Comparison of ENCODE assay signal across 8 cellular contexts in the genomic region with DNA sequence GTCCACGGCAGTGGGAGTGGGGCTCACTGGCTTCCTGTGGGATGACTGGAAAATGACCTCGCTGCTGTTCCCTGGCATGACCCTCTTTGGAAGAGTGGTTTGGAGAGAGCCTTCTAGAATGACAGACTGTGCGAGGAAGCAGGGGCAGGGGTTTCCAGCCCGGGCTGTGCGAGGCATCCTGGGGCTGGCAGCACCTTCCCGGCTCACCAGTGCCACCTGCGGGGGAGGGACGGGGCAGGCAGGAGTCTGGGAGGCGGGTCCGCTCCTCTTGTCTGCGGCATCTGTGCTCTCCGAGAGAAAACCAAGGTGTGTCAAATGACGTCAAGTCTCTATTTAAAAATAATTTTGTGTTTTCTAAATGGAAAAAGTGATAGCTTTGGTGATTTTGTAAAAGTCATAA. TPM values are rescaled to one million over a fixed set of nuclear protein-coding genes. Genes with fewer than 3 reads are reported as not detected.
DNase-seq lines count a peak whose midpoint lies in the region; ATAC-seq lines count a peak whose summit lies in the region.

No MANE protein-coding gene starts in this region.

- peak; percentile 76 for ATAC-seq in activated naive CD8-positive, alpha-beta T cell treated with anti-CD3 and anti-CD28 coated beads, Interleukin-2, amount 10 ng/mL, durations not matched to agents 7 days and 5 days (ENCODE audit: low read depth)

- no peaks in the 10 kb centered on the region for H3K27me3 Mint-ChIP-seq in activated naive CD8-positive, alpha-beta T cell treated with anti-CD3 and anti-CD28 coated beads, Interleukin-2, amount 10 ng/mL, durations not matched to agents 7 days and 5 days

- H3K4me3 Mint-ChIP-seq in activated naive CD8-positive, alpha-beta T cell treated with anti-CD3 and anti-CD28 coated beads, Interleukin-2, amount 10 ng/mL, durations not matched to agents 7 days and 5 days = no peak overlapping the region

- no peak overlapping the region for H3K27ac Mint-ChIP-seq in activated naive CD8-positive, alpha-beta T cell treated with anti-CD3 and anti-CD28 coated beads, Interleukin-2, amount 10 ng/mL, durations not matched to agents 7 days and 5 days

- H3K4me1 Mint-ChIP-seq in activated naive CD8-positive, alpha-beta T cell treated with anti-CD3 and anti-CD28 coated beads, Interleukin-2, amount 10 ng/mL, durations not matched to agents 7 days and 5 days = peaks cover 24% of the 10 kb centered on the region

- DNase-seq in CD1c-positive myeloid dendritic cell (ENCODE audit: extremely low spot score) = peak; percentile 64
- DNase-seq in HK-2 (ENCODE audit: unreplicated experiment) = peak; percentile 44
- DNase-seq in T follicular helper cell (ENCODE audit: low read depth) = peak; percentile 83
- peak; percentile 84 for DNase-seq in activated naive CD8-positive, alpha-beta T cell treated with anti-CD3 and anti-CD28 coated beads, Interleukin-2, amount 10 ng/mL, durations not matched to agents 7 days and 5 days
- DNase-seq in kidney tubule cell (ENCODE audit: low spot score) = peak; percentile 78
- DNase-seq in stimulated activated CD8-positive, alpha-beta memory T cell treated with anti-CD3 and anti-CD28 coated beads, Interleukin-2, amount 100 ng/mL, for 48 hours (ENCODE audit: low read depth in 2 of 2) = peak; percentile 83 to 85
- no peak for DNase-seq in OCI-M2 (lab: John Stamatoyannopoulos, UW; ENCODE audit: unreplicated experiment)
- no peak for DNase-seq in RKO (ENCODE audit: low spot score)

- POLR2A ChIA-PET in activated naive CD8-positive, alpha-beta T cell treated with anti-CD3 and anti-CD28 coated beads, Interleukin-2, amount 10 ng/mL, durations not matched to agents 7 days and 5 days (lab: Charles Lee) = no interaction called here

- no peaks in the 10 kb centered on the region for H3K9me3 Mint-ChIP-seq in activated naive CD8-positive, alpha-beta T cell treated with anti-CD3 and anti-CD28 coated beads, Interleukin-2, amount 10 ng/mL, durations not matched to agents 7 days and 5 days

- H3K36me3 Mint-ChIP-seq in activated naive CD8-positive, alpha-beta T cell treated with anti-CD3 and anti-CD28 coated beads, Interleukin-2, amount 10 ng/mL, durations not matched to agents 7 days and 5 days = no peaks in the 10 kb centered on the region

RNA-seq across cellular contexts. Expression of gene RNF213, which starts 7.8 kb away (rescaled TPM):
- total RNA-seq in activated naive CD8-positive, alpha-beta T cell treated with anti-CD3 and anti-CD28 coated beads, Interleukin-2, amount 10 ng/mL, durations not matched to agents 7 days and 5 days = 100 to 1,000 TPM; 488 TPM

RNA-seq across cellular contexts. Expression of gene SLC26A11, which starts 32.6 kb away (rescaled TPM):
- 10 to 100 TPM; 45.3 to 45.4 TPM for total RNA-seq in activated naive CD8-positive, alpha-beta T cell treated with anti-CD3 and anti-CD28 coated beads, Interleukin-2, amount 10 ng/mL, durations not matched to agents 7 days and 5 days

RNA-seq across cellular contexts. Expression of gene SGSH, which starts 32.7 kb away (rescaled TPM):
- 10 to 100 TPM; 51.3 to 57.1 TPM for total RNA-seq in activated naive CD8-positive, alpha-beta T cell treated with anti-CD3 and anti-CD28 coated beads, Interleukin-2, amount 10 ng/mL, durations not matched to agents 7 days and 5 days

Comparison
In these comparisons a context has a peak if more than half of its experiments do, and no peak if none do; other contexts are left out.
1. DNase-seq: peak in CD1c-positive myeloid dendritic cell (single experiment), HK-2 (single experiment), T follicular helper cell (single experiment), activated naive CD8-positive, alpha-beta T cell treated with anti-CD3 and anti-CD28 coated beads, Interleukin-2, amount 10 ng/mL, durations not matched to agents 7 days and 5 days (single experiment), kidney tubule cell (single experiment) and stimulated activated CD8-positive, alpha-beta memory T cell treated with anti-CD3 and anti-CD28 coated beads, Interleukin-2, amount 100 ng/mL, for 48 hours (2 of 2); none in OCI-M2 (single experiment) and RKO (single experiment).